Comparison of ENCODE assay signal across 19 cellular contexts in the genomic region with DNA sequence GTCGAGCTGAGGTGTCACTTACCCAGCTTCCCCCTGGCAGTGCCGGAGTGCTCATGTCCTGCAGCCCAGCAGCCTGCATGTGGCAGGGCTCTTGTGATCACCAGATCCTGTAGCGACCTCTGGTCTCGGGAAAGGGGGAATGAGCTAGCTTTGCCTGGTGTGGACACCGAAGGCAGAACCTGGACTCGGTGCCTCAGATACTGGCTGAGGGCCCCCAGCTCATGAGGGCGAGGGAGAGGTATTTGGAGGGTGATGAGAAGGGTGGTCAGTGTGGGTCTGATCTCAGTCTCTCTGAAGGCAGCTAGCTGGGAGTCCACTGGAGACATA. TPM values are rescaled to one million over a fixed set of nuclear protein-coding genes. Genes with fewer than 3 reads are reported as not detected.
DNase-seq lines count a peak whose midpoint lies in the region; TF ChIP-seq lines count a peak whose summit lies in the region.
"Had no signal": no experiment of that assay in that cellular context is flagged by ENCODE, and none has a peak within 500 bp of the region (broad histone marks: within the 10 kb centered on the region; RNA-seq: fewer than 3 reads in every experiment).

No MANE protein-coding gene starts in this region.

- peaks cover 19% of the 10 kb centered on the region for H3K4me1 Mint-ChIP-seq in activated T-cell treated with anti-CD3 and anti-CD28 coated beads, Interleukin-2, amount 50 U/mL, for 24 hours (ENCODE audit: low read depth)
- H3K4me1 Mint-ChIP-seq in endodermal cell (peaks cover 50% of the 10 kb centered on the region), progenitor cell of endocrine pancreas (ENCODE audit: low read depth) (peaks cover 18% of the 10 kb centered on the region)

- H3K27me3 ChIP-seq in H7 (ENCODE audit: control insufficient read depth, insufficient read depth, low read length) (no peaks in the 10 kb centered on the region), endodermal cell (ENCODE audit: control insufficient read depth, insufficient read depth, low read length, poor library complexity, severe bottlenecking) (no peaks in the 10 kb centered on the region), thymus (ENCODE audit: control insufficient read depth, insufficient read depth) (no peaks in the 10 kb centered on the region)

- H3K9me3 Mint-ChIP-seq in activated T-cell treated with anti-CD3 and anti-CD28 coated beads, Interleukin-2, amount 50 U/mL, for 24 hours = peaks cover 17% of the 10 kb centered on the region
- H3K9me3 Mint-ChIP-seq in endodermal cell (peaks cover 18% of the 10 kb centered on the region), progenitor cell of endocrine pancreas (ENCODE audit: low read depth) (no peaks in the 10 kb centered on the region)

- peak; percentile 30 for DNase-seq in activated T-cell treated with anti-CD3 and anti-CD28 coated beads, Interleukin-2, amount 50 U/mL, for 24 hours
- DNase-seq in activated T-cell treated with anti-CD3 and anti-CD28 coated beads for 4 hours = no peak
- peak; percentile 18 for DNase-seq in H7
- no peak for DNase-seq in endodermal cell
- no peak for DNase-seq in hepatic stellate cell (ENCODE audit: low spot score)
- DNase-seq in progenitor cell of endocrine pancreas (ENCODE audit: low spot score, unreplicated experiment) = no peak
- DNase-seq: C1 segment of cervical spinal cord, DMS79, NCI-H1417, NCI-H1930, NCI-H345, NCI-H524 treated with DMSO at 0.1 percent for 48 hours, RPMI8226, SIG-M5 had no signal

- H3K36me3 ChIP-seq in H7 (replicated peaks; ENCODE audit: control insufficient read depth, insufficient read depth, low read length) (no peaks in the 10 kb centered on the region), endodermal cell (ENCODE audit: control insufficient read depth, insufficient read depth, low read length) (no peaks in the 10 kb centered on the region), thymus (ENCODE audit: control insufficient read depth, insufficient read depth) (no peaks in the 10 kb centered on the region)

- H3K36me3 Mint-ChIP-seq in activated T-cell treated with anti-CD3 and anti-CD28 coated beads, Interleukin-2, amount 50 U/mL, for 24 hours (ENCODE audit: low read depth) = peaks cover 4% of the 10 kb centered on the region
- H3K36me3 Mint-ChIP-seq in endodermal cell (ENCODE audit: low read depth) = no peaks in the 10 kb centered on the region
- no peaks in the 10 kb centered on the region for H3K36me3 Mint-ChIP-seq in progenitor cell of endocrine pancreas (ENCODE audit: insufficient read depth)

- H3K27me3 Mint-ChIP-seq in activated T-cell treated with anti-CD3 and anti-CD28 coated beads, Interleukin-2, amount 50 U/mL, for 24 hours = no peaks in the 10 kb centered on the region
- no peaks in the 10 kb centered on the region for H3K27me3 Mint-ChIP-seq in endodermal cell (ENCODE audit: insufficient read depth)
- no peaks in the 10 kb centered on the region for H3K27me3 Mint-ChIP-seq in progenitor cell of endocrine pancreas

- H3K4me3 Mint-ChIP-seq in activated T-cell treated with anti-CD3 and anti-CD28 coated beads, Interleukin-2, amount 50 U/mL, for 24 hours = no peak overlapping the region
- no peak overlapping the region for H3K4me3 Mint-ChIP-seq in endodermal cell
- no peak overlapping the region for H3K4me3 Mint-ChIP-seq in progenitor cell of endocrine pancreas (ENCODE audit: low read depth)
- H3K4me3 Mint-ChIP-seq: GM23338 had no signal

- no peak overlapping the region for H3K4me3 ChIP-seq in H7 (ENCODE audit: insufficient read depth, low read depth, low read length)
- H3K4me3 ChIP-seq in endodermal cell (ENCODE audit: low read length) = no peak overlapping the region
- H3K4me3 ChIP-seq in thymus (ENCODE audit: low read length) = no peak overlapping the region
- H3K4me3 ChIP-seq: GM23338 had no signal

- no peaks in the 10 kb centered on the region for H3K9me3 ChIP-seq in endodermal cell (ENCODE audit: control insufficient read depth, low read length)
- peaks cover 1% of the 10 kb centered on the region for H3K9me3 ChIP-seq in thymus (ENCODE audit: control insufficient read depth)

- H3K27ac ChIP-seq in endodermal cell (ENCODE audit: low read depth, low read length) = no peak overlapping the region
- peak overlapping the region; percentile 1 for H3K27ac ChIP-seq in thymus (ENCODE audit: low read depth)
- H3K27ac ChIP-seq: KMS-11 had no signal

- H3K4me1 ChIP-seq in endodermal cell (ENCODE audit: control insufficient read depth, insufficient read depth, low read length) (peaks cover 14% of the 10 kb centered on the region), thymus (ENCODE audit: control insufficient read depth, insufficient read depth, low read length) (peaks cover 15% of the 10 kb centered on the region)

- H3K27ac Mint-ChIP-seq in activated T-cell treated with anti-CD3 and anti-CD28 coated beads, Interleukin-2, amount 50 U/mL, for 24 hours = no peak overlapping the region
- H3K27ac Mint-ChIP-seq in endodermal cell (peak overlapping the region; percentile 57), progenitor cell of endocrine pancreas (no peak overlapping the region)
- H3K27ac Mint-ChIP-seq: GM23338 had no signal

- TF ChIP-seq CTCF in endodermal cell (conservative IDR thresholded peaks at IDR 0.05) = no peak
- TF ChIP-seq CTCF in progenitor cell of endocrine pancreas (IDR thresholded peaks at IDR 0.05; ENCODE audit: unreplicated experiment) = no peak

- H3K9ac ChIP-seq in endodermal cell (ENCODE audit: extremely low read depth, low read length, poor library complexity, severe bottlenecking) = no peak overlapping the region
- H3K9ac ChIP-seq: KMS-11 had no signal

- WGBS in endodermal cell (ENCODE audit: insufficient coverage in 1 of 2, insufficient read length in 1 of 2), 2 experiments = 93 to 95% methylated on average over 3 to 7 of the region's 7 CpGs
- 97% methylated on average over 7 of the region's 7 CpGs for WGBS in thymus

RNA-seq across cellular contexts. Expression of gene SUN5, which starts 26.3 kb away (rescaled TPM):
- not detected in 2 replicates for total RNA-seq in H7 (2014; rRNA removed; shearing (Covaris generic))
- not detected for total RNA-seq in endodermal cell
- polyA plus RNA-seq in endodermal cell (2013, experiment 1 of 2) = not detected
- not detected for polyA plus RNA-seq in endodermal cell (2013, experiment 2 of 2)
- polyA plus RNA-seq in thymus = not detected
- not detected in 2 replicates for total RNA-seq in progenitor cell of endocrine pancreas
- total RNA-seq: A673, GM23338, M059J had no signal
- polyA plus RNA-seq: GM23338 had no signal

RNA-seq across cellular contexts. Expression of gene BPIFB2, which starts 29.5 kb away (rescaled TPM):
- total RNA-seq in H7 (2014; rRNA removed; shearing (Covaris generic)) = not detected in 2 replicates
- total RNA-seq in endodermal cell (not detected), progenitor cell of endocrine pancreas (not detected in 2 replicates)
- polyA plus RNA-seq in endodermal cell (2013, experiment 1 of 2) = not detected
- polyA plus RNA-seq in endodermal cell (2013, experiment 2 of 2) = not detected
- 0.73 TPM for polyA plus RNA-seq in thymus
- total RNA-seq: A673, GM23338, M059J had no signal
- polyA plus RNA-seq: GM23338 had no signal

RNA-seq across cellular contexts. Expression of gene BPIFB6, which starts 53.5 kb away (rescaled TPM):
- not detected in 2 replicates for total RNA-seq in H7 (2014; rRNA removed; shearing (Covaris generic))
- total RNA-seq in endodermal cell (not detected), progenitor cell of endocrine pancreas (not detected in 2 replicates)
- polyA plus RNA-seq in endodermal cell (2013, experiment 1 of 2) = not detected
- polyA plus RNA-seq in endodermal cell (2013, experiment 2 of 2) = not detected
- 0.05 TPM for polyA plus RNA-seq in thymus
- total RNA-seq: A673, GM23338, M059J had no signal
- polyA plus RNA-seq: GM23338 had no signal

Comparison
In these comparisons a context has a peak if more than half of its experiments do, and no peak if none do; other contexts are left out.
1. DNase-seq: peak in activated T-cell treated with anti-CD3 and anti-CD28 coated beads, Interleukin-2, amount 50 U/mL, for 24 hours (single experiment) and H7 (single experiment); none in activated T-cell treated with anti-CD3 and anti-CD28 coated beads for 4 hours (single experiment), endodermal cell (single experiment), hepatic stellate cell (single experiment) and progenitor cell of endocrine pancreas (single experiment).